16 cellular contexts compared by ENCODE assay signal in the genomic region with DNA sequence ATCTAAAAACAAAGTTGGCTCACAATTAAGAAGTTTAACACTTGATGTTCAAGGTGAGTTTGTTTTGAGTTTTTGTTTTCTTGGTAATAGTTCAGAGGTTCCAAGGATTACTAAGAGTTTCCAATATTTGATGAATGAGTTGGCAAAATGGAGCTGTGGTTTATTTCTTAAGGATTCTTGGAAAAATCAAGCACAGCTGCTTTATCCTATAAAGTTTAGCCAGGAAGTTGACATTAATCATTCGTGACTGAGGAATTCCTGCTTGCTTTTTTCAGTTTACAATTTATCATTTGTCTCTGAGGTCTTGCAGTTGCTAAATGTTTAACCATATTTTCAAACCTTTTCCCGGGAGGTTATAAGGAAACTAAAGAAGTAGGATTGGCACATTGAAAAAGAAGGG. TPM values are rescaled to one million over a fixed set of nuclear protein-coding genes. Genes with fewer than 3 reads are reported as not detected.
A peak's percentile ranks its signal among the peaks of the same experiment; 100 is the strongest.
DNase-seq lines count a peak whose midpoint lies in the region; TF ChIP-seq lines count a peak whose summit lies in the region.
"Had no signal": no experiment of that assay in that cellular context is flagged by ENCODE, and none has a peak within 500 bp of the region (broad histone marks: within the 10 kb centered on the region; RNA-seq: fewer than 3 reads in every experiment).

No MANE protein-coding gene starts in this region.

- H2BK120ac ChIP-seq in trophoblast cell (ENCODE audit: insufficient read depth, low read length, poor library complexity): no peak overlapping the region

- no peak overlapping the region for H4K8ac ChIP-seq in trophoblast cell (ENCODE audit: low read depth, low read length)

- H3K4me3 Mint-ChIP-seq in nephron: no peak overlapping the region
- H3K4me3 Mint-ChIP-seq: activated B cell treated with CpG ODN at 0.5 μM for 24 hours; activated T-helper 1 cell treated with anti-CD3 and anti-CD28 coated beads, Interleukin-12 subunit alpha, Interleukin-12 subunit beta, Interleukin-2, Interleukin-4 antibody, amounts not matched to agents 30 ng/mL and 10 ng/mL and 1 ng/mL, durations not matched to agents 14 hours and 24 hours and 36 hours; naive B cell had no signal

- no peaks in the 10 kb centered on the region for H3K27me3 ChIP-seq in trophoblast cell (ENCODE audit: insufficient read depth, low read length)

- H3K36me3 Mint-ChIP-seq in nephron (ENCODE audit: low read depth): peaks cover 55% of the 10 kb centered on the region
- H3K36me3 Mint-ChIP-seq: naive B cell had no signal

- no peaks in the 10 kb centered on the region for H3K27me3 Mint-ChIP-seq in nephron (ENCODE audit: low read depth)
- H3K27me3 Mint-ChIP-seq: activated B cell treated with CpG ODN at 0.5 μM for 24 hours, naive B cell had no signal

- no peak overlapping the region for H4K12ac ChIP-seq in trophoblast cell (ENCODE audit: low read depth, low read length)

- H2BK12ac ChIP-seq in trophoblast cell (ENCODE audit: low read length): no peak overlapping the region

- no peaks in the 10 kb centered on the region for H3K4me1 ChIP-seq in trophoblast cell (ENCODE audit: control insufficient read depth in 1 of 2, insufficient read depth in 2 of 2, low read length in 2 of 2)

- no peak overlapping the region for H2AFZ ChIP-seq in trophoblast cell (ENCODE audit: insufficient read depth, low read length, poor library complexity)

- H3K4me3 ChIP-seq in epithelial cell of esophagus (ENCODE audit: low read length) (no peak overlapping the region), trophoblast cell (ENCODE audit: low read depth, low read length) (no peak overlapping the region)

- H2AK5ac ChIP-seq in trophoblast cell (ENCODE audit: low read length): no peak overlapping the region

- H3K27ac ChIP-seq in trophoblast cell (ENCODE audit: low read depth, low read length): no peak overlapping the region
- H3K27ac ChIP-seq: C4-2B, KMS-11 had no signal

- H3K4me2 ChIP-seq in trophoblast cell (ENCODE audit: low read length): no peak overlapping the region
- H3K4me2 ChIP-seq: KMS-11 had no signal

- no peaks in the 10 kb centered on the region for H3K36me3 ChIP-seq in trophoblast cell (ENCODE audit: control insufficient read depth in 1 of 2, insufficient read depth in 2 of 2, low read length in 2 of 2)

- H3K9ac ChIP-seq in trophoblast cell (ENCODE audit: low read length): no peak overlapping the region
- H3K9ac ChIP-seq: KMS-11 had no signal

- H3K27ac Mint-ChIP-seq in nephron: peak overlapping the region; percentile 86 to 95 (median 89)
- H3K27ac Mint-ChIP-seq: activated B cell treated with CpG ODN at 0.5 μM for 24 hours; activated T-helper 1 cell treated with anti-CD3 and anti-CD28 coated beads, Interleukin-12 subunit alpha, Interleukin-12 subunit beta, Interleukin-2, Interleukin-4 antibody, amounts not matched to agents 30 ng/mL and 10 ng/mL and 1 ng/mL, durations not matched to agents 14 hours and 24 hours and 36 hours; naive B cell had no signal

- peak; percentile 55 for DNase-seq in AG08395 (ENCODE audit: low spot score)
- peak; percentile 95 for DNase-seq in LHCN-M2 (ENCODE audit: low read depth)
- DNase-seq in epithelial cell of esophagus (ENCODE audit: low read depth): peak; percentile 15
- no peak for DNase-seq in trophoblast cell
- DNase-seq in NCI-H1694 treated with DMSO at 0.1 percent for 48 hours (lab: John Stamatoyannopoulos, UW): no peak
- DNase-seq in 8988T: no peak
- no peak for DNase-seq in NOMO-1 (lab: John Stamatoyannopoulos, UW; ENCODE audit: unreplicated experiment in 2 of 2)
- DNase-seq: activated B cell treated with CpG ODN at 0.5 μM for 24 hours; GOT3; naive B cell; NCI-H2171; stimulated activated naive CD4-positive, alpha-beta T cell had no signal

- H3K79me2 ChIP-seq in trophoblast cell (ENCODE audit: control insufficient read depth, insufficient read depth, low read length, poor library complexity): no peaks in the 10 kb centered on the region

- TF ChIP-seq CTCF in epithelial cell of esophagus (IDR thresholded peaks at IDR 0.05; ENCODE audit: insufficient read depth, low read depth, low read length, missing control alignments): no peak
- no peak for TF ChIP-seq CTCF in nephron (IDR thresholded peaks at IDR 0.05; ENCODE audit: unreplicated experiment in 3 of 3)

- H3K9me3 Mint-ChIP-seq in nephron: no peaks in the 10 kb centered on the region
- H3K9me3 Mint-ChIP-seq: activated B cell treated with CpG ODN at 0.5 μM for 24 hours; activated T-helper 1 cell treated with anti-CD3 and anti-CD28 coated beads, Interleukin-12 subunit alpha, Interleukin-12 subunit beta, Interleukin-2, Interleukin-4 antibody, amounts not matched to agents 30 ng/mL and 10 ng/mL and 1 ng/mL, durations not matched to agents 14 hours and 24 hours and 36 hours had no signal

- WGBS in trophoblast cell (ENCODE audit: extremely low coverage, insufficient coverage, insufficient read length): no CpG with 5 or more reads among the region's 2 CpGs

- H4K91ac ChIP-seq in trophoblast cell (ENCODE audit: low read depth, low read length): no peak overlapping the region

- no peak overlapping the region for H3K23ac ChIP-seq in trophoblast cell (ENCODE audit: low read length)

- H3K9me3 ChIP-seq in trophoblast cell (ENCODE audit: insufficient read depth, low read depth, low read length): no peaks in the 10 kb centered on the region

- H3K14ac ChIP-seq in trophoblast cell (ENCODE audit: low read length): no peak overlapping the region

- H3K4ac ChIP-seq in trophoblast cell (ENCODE audit: low read depth, low read length): no peak overlapping the region

- H3K79me1 ChIP-seq in trophoblast cell (ENCODE audit: low read length): no peaks in the 10 kb centered on the region

- H3K4me1 Mint-ChIP-seq in nephron: peaks cover 51% of the 10 kb centered on the region
- H3K4me1 Mint-ChIP-seq: activated B cell treated with CpG ODN at 0.5 μM for 24 hours, naive B cell had no signal

- H3K18ac ChIP-seq in trophoblast cell (ENCODE audit: low read length): no peak overlapping the region

- H2BK5ac ChIP-seq in trophoblast cell (ENCODE audit: low read depth, low read length, poor library complexity): no peak overlapping the region

RNA-seq across cellular contexts. Expression of gene VCAM1, which starts 15.2 kb away (rescaled TPM):
- total RNA-seq in LHCN-M2 (2014; rRNA removed): 0.51 and 0.63 TPM in 2 replicates
- polyA plus RNA-seq in LHCN-M2 (2012): 0.32 TPM
- polyA plus RNA-seq in trophoblast cell (2013): 0.03 and 0.04 TPM in 2 replicates
- total RNA-seq: activated B cell treated with CpG ODN at 0.5 μM for 24 hours had no signal

Comparison
In these comparisons a context has a peak if more than half of its experiments do, and no peak if none do; other contexts are left out.
1. DNase-seq: peak in AG08395 (single experiment), LHCN-M2 (single experiment) and epithelial cell of esophagus (single experiment); none in trophoblast cell (0 of 2), NCI-H1694 treated with DMSO at 0.1 percent for 48 hours (single experiment), 8988T (single experiment) and NOMO-1 (0 of 2).